7 cellular contexts compared by ENCODE assay signal in genomic region chr6:43060755-43061633, GRCh38. TPM values are rescaled to one million over a fixed set of nuclear protein-coding genes. Genes with fewer than 3 reads are reported as not detected.
DNase-seq lines count a peak whose midpoint lies in the region; ATAC-seq and TF ChIP-seq lines count a peak whose summit lies in the region.

No MANE protein-coding gene starts in this region.

- H3T11ph ChIP-seq in H9 (ENCODE audit: low read length): no peak overlapping the region

- H3K27me3 Mint-ChIP-seq in H9 (ENCODE audit: low read depth) (no peaks in the 10 kb centered on the region), T-helper 17 cell (no peaks in the 10 kb centered on the region)

- no peaks in the 10 kb centered on the region for H3K23me2 ChIP-seq in H9 (ENCODE audit: insufficient read length, low read depth, low read length, poor library complexity, severe bottlenecking)

- H3K4me1 Mint-ChIP-seq in H9: peaks cover 17 to 22% of the 10 kb centered on the region in 2 experiments
- peaks cover 30% of the 10 kb centered on the region for H3K4me1 Mint-ChIP-seq in T-helper 17 cell

- H3K4me3 ChIP-seq in hepatocyte: peak overlapping the region; percentile 57
- no peak overlapping the region for H3K4me3 ChIP-seq in skeletal muscle satellite cell (ENCODE audit: low read length)

- H3K36me3 Mint-ChIP-seq in H9 (ENCODE audit: insufficient read depth in 1 of 3, low read depth in 3 of 3) (peaks cover 10 to 33% (median 17%) of the 10 kb centered on the region in 3 experiments; a peak in 6 of 7 replicates), T-helper 17 cell (ENCODE audit: low read depth) (peaks cover 9% of the 10 kb centered on the region)

- H3K36me3 ChIP-seq in hepatocyte (replicated peaks; ENCODE audit: insufficient read depth, low read depth) (no peaks in the 10 kb centered on the region), skeletal muscle satellite cell (ENCODE audit: insufficient read depth, low read length) (peaks cover 11% of the 10 kb centered on the region)

- H2BK120ac ChIP-seq in H9 (ENCODE audit: low read depth, low read length, poor library complexity, severe bottlenecking): no peak overlapping the region

- no peak overlapping the region for H2AK5ac ChIP-seq in H9 (ENCODE audit: insufficient read length, low read length)

- no peak overlapping the region for H4K91ac ChIP-seq in H9 (ENCODE audit: insufficient read length, low read depth, low read length)

- no peaks in the 10 kb centered on the region for H3K9me3 ChIP-seq in H9 (ENCODE audit: control insufficient read depth, low read depth, low read length)
- no peaks in the 10 kb centered on the region for H3K9me3 ChIP-seq in T-helper 17 cell (ENCODE audit: control insufficient read depth, low read length, poor library complexity, severe bottlenecking)
- no peaks in the 10 kb centered on the region for H3K9me3 ChIP-seq in hepatocyte (ENCODE audit: low read depth)
- no peaks in the 10 kb centered on the region for H3K9me3 ChIP-seq in skeletal muscle satellite cell (replicated peaks; ENCODE audit: low read length)

- H3K23ac ChIP-seq in H9 (ENCODE audit: insufficient read length, low read depth, low read length): no peak overlapping the region

- no peak overlapping the region for H2BK15ac ChIP-seq in H9 (ENCODE audit: low read depth, low read length)

- H4K20me1 ChIP-seq in H9 (ENCODE audit: control insufficient read depth, insufficient read depth, insufficient read length) (no peaks in the 10 kb centered on the region), hepatocyte (ENCODE audit: insufficient read depth, poor library complexity, severe bottlenecking) (no peaks in the 10 kb centered on the region)

- H3K4me3 Mint-ChIP-seq in H9 (peak overlapping the region; percentile 93 to 96), T-helper 17 cell (peak overlapping the region; percentile 95)

- H3K27me3 ChIP-seq in H9 (ENCODE audit: insufficient read depth, low read length) (no peaks in the 10 kb centered on the region), hepatocyte (no peaks in the 10 kb centered on the region), skeletal muscle satellite cell (ENCODE audit: control insufficient read depth, insufficient read depth, low read length) (no peaks in the 10 kb centered on the region)

- no peak overlapping the region for H3K4ac ChIP-seq in H9 (ENCODE audit: low read depth, low read length)

- H2BK20ac ChIP-seq in H9 (ENCODE audit: low read depth, low read length, poor library complexity, severe bottlenecking): no peak overlapping the region

- WGBS in H9 (ENCODE audit: extremely low coverage, insufficient read length, low lambda C conversion rate): no CpG with 5 or more reads among the region's 12 CpGs
- 80% methylated on average over 12 of the region's 12 CpGs for WGBS in hepatocyte (ENCODE audit: low lambda C conversion rate, missing lambda C conversion rate)

- H3K27ac Mint-ChIP-seq in H9 (peak overlapping the region in 2 of 3 experiments; percentile 29 to 80; a peak in 2 of 7 replicates), T-helper 17 cell (peak overlapping the region; percentile 95)

- DNase-seq in H9 (no peak), T-helper 17 cell (no peak), hepatocyte (ENCODE audit: low spot score) (no peak), foreskin melanocyte (no peak)

- H3K18ac ChIP-seq in H9 (ENCODE audit: insufficient read length, low read depth, low read length): no peak overlapping the region

- ATAC-seq in T-helper 17 cell (no peak), GM18517 (IDR thresholded peaks at IDR 0.05; ENCODE audit: unreplicated experiment) (no peak), HG02610 (IDR thresholded peaks at IDR 0.05; ENCODE audit: unreplicated experiment) (no peak)

- H3K4me2 ChIP-seq in H9 (ENCODE audit: insufficient read depth, insufficient read length, low read length): peak overlapping the region; percentile 74
- peak overlapping the region; percentile 89 for H3K4me2 ChIP-seq in hepatocyte
- peak overlapping the region; percentile 97 for H3K4me2 ChIP-seq in skeletal muscle satellite cell (ENCODE audit: low read length)

- H3K4me1 ChIP-seq in H9 (ENCODE audit: insufficient read depth, low read length) (0 out of 2 replicates have a peak, but pooled peaks cover 4% of the 10 kb centered on the region), hepatocyte (ENCODE audit: insufficient read depth) (peaks cover 10% of the 10 kb centered on the region), skeletal muscle satellite cell (ENCODE audit: control insufficient read depth, insufficient read depth, low read length) (peaks cover 15% of the 10 kb centered on the region)

- H4K5ac ChIP-seq in H9 (ENCODE audit: insufficient read length, low read depth, low read length): no peak overlapping the region

- H3K9ac ChIP-seq in H9 (ENCODE audit: extremely low read depth, insufficient read length, low read length) (no peak overlapping the region), skeletal muscle satellite cell (ENCODE audit: low read depth, low read length) (peak overlapping the region; percentile 91)

- H3K79me2 ChIP-seq in H9 (ENCODE audit: insufficient read depth, low read length) (peaks cover 10% of the 10 kb centered on the region; the same call in 1 of the 2 replicates), hepatocyte (peaks cover 65% of the 10 kb centered on the region)

- H4K8ac ChIP-seq in H9 (replicated peaks; ENCODE audit: insufficient read length, low read depth, low read length): no peak overlapping the region

- H3K9me2 ChIP-seq in hepatocyte (replicated peaks; ENCODE audit: insufficient read depth): no peaks in the 10 kb centered on the region

- no peaks in the 10 kb centered on the region for H3K9me3 Mint-ChIP-seq in H9

- H3K27ac ChIP-seq in H9 (ENCODE audit: insufficient read length, low read depth, low read length): no peak overlapping the region
- H3K27ac ChIP-seq in hepatocyte: peak overlapping the region; percentile 98

- H2AFZ ChIP-seq in H9 (ENCODE audit: low read length) (no peak overlapping the region), hepatocyte (no peak overlapping the region)

- H2BK5ac ChIP-seq in H9 (ENCODE audit: insufficient read length, low read length): no peak overlapping the region

- no peak overlapping the region for H3K14ac ChIP-seq in H9 (ENCODE audit: insufficient read depth, low read length)

- no peak overlapping the region for H2BK12ac ChIP-seq in H9 (ENCODE audit: insufficient read length, low read depth, low read length)

- no peak overlapping the region for H3K56ac ChIP-seq in H9 (ENCODE audit: insufficient read length, low read depth, low read length)

- no peak for TF ChIP-seq CTCF in H9 (conservative IDR thresholded peaks at IDR 0.05)
- TF ChIP-seq CTCF in hepatocyte (IDR thresholded peaks at IDR 0.05; ENCODE audit: poor library complexity): no peak

- peaks cover 3% of the 10 kb centered on the region for H3K79me1 ChIP-seq in H9 (ENCODE audit: insufficient read depth, low read depth, low read length, poor library complexity, severe bottlenecking)

RNA-seq across cellular contexts. Expression of gene KLC4, which starts 1.6 kb away (rescaled TPM):
- total RNA-seq in H9 (2021) (29.7 TPM in 2 replicates), T-helper 17 cell (10 to 100 TPM; 25.7 to 41.9 TPM), hepatocyte (73.4 and 73.5 TPM in 2 replicates)
- 67.5 and 68.9 TPM in 2 replicates for polyA plus RNA-seq in hepatocyte
- total RNA-seq in skeletal muscle satellite cell (2012; rRNA removed): 5.1 and 6.1 TPM in 2 replicates

RNA-seq across cellular contexts. Expression of gene MRPL2, which starts 1.8 kb away (rescaled TPM):
- total RNA-seq in H9 (2021) (71.9 and 74.4 TPM in 2 replicates), T-helper 17 cell (10 to 100 TPM; 32.3 to 37.5 TPM), hepatocyte (24.7 and 28.8 TPM in 2 replicates)
- polyA plus RNA-seq in hepatocyte: 68.4 and 81.8 TPM in 2 replicates
- total RNA-seq in skeletal muscle satellite cell (2012; rRNA removed): 22.6 and 24.9 TPM in 2 replicates

RNA-seq across cellular contexts. Expression of gene CUL7, which starts 7.3 kb away (rescaled TPM):
- total RNA-seq in H9 (2021): 23.5 and 24.5 TPM in 2 replicates
- 10 to 100 TPM in 1 of 2 donors, 1 to 10 TPM in 1; 8.2 to 11.2 TPM for total RNA-seq in T-helper 17 cell
- total RNA-seq in hepatocyte: 46.1 and 58.2 TPM in 2 replicates
- 39.2 and 46.4 TPM in 2 replicates for polyA plus RNA-seq in hepatocyte
- total RNA-seq in skeletal muscle satellite cell (2012; rRNA removed): 29.7 and 36.5 TPM in 2 replicates

RNA-seq across cellular contexts. Expression of gene PTK7, which starts 15.1 kb away (rescaled TPM):
- total RNA-seq in H9 (2021) (126 and 128 TPM in 2 replicates), T-helper 17 cell (1 to 10 TPM in 1 of 2 donors, under 1 TPM in 1; 0.62 to 1.6 TPM), hepatocyte (108 and 127 TPM in 2 replicates)
- 159 and 162 TPM in 2 replicates for polyA plus RNA-seq in hepatocyte
- 17.0 and 20.1 TPM in 2 replicates for total RNA-seq in skeletal muscle satellite cell (2012; rRNA removed)

RNA-seq across cellular contexts. Expression of gene RRP36, which starts 39.6 kb away (rescaled TPM):
- total RNA-seq in H9 (2021): 117 and 121 TPM in 2 replicates
- 10 to 100 TPM; 25.2 to 29.0 TPM for total RNA-seq in T-helper 17 cell
- total RNA-seq in hepatocyte: 75.8 and 83.2 TPM in 2 replicates
- polyA plus RNA-seq in hepatocyte: 72.5 and 73.2 TPM in 2 replicates
- total RNA-seq in skeletal muscle satellite cell (2012; rRNA removed): 75.1 and 96.1 TPM in 2 replicates
